In the genomic region with DNA sequence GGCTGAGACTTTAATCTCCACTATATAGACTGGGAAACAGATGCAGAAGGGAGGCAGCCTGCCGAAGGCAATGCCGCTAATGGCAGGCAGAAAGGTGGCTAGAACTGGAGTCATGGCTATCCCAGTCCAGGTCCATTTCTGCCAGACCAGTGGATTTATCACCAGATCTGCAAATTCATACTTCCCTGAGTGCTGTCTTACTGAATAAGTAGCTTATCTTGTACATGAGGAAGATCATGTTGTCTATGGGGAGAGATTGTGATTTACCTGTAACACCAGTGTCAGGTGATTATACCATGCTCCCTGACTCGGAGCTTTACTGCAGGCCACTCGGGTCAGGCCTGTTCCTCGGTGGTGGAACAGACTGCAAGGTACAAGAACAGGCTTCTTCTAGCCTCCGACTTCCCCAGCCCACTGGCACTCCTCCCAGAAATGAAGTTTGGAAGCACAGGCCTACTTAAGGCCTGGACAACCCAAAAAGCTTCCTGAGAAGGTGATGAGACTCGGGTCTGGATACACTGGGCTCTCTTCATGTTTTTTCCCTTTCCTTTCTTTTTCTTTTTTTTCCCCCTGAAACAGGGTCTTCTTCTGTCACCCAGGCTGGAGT, we compare ENCODE assay signal across 1 cellular context.
TF ChIP-seq lines count a peak whose summit lies in the region.

No MANE protein-coding gene starts in this region.

TF ChIP-seq in K562, 482 proteins besides CTCF, POLR2A, EP300 and RAD21 (continued from another document):
- TF ChIP-seq SAP30 (IDR thresholded peaks at IDR 0.05; ENCODE audit: borderline replicate concordance, insufficient read depth, low read depth, low read length, poor library complexity, severe bottlenecking) = no peak
- TF ChIP-seq, protein P1, sequence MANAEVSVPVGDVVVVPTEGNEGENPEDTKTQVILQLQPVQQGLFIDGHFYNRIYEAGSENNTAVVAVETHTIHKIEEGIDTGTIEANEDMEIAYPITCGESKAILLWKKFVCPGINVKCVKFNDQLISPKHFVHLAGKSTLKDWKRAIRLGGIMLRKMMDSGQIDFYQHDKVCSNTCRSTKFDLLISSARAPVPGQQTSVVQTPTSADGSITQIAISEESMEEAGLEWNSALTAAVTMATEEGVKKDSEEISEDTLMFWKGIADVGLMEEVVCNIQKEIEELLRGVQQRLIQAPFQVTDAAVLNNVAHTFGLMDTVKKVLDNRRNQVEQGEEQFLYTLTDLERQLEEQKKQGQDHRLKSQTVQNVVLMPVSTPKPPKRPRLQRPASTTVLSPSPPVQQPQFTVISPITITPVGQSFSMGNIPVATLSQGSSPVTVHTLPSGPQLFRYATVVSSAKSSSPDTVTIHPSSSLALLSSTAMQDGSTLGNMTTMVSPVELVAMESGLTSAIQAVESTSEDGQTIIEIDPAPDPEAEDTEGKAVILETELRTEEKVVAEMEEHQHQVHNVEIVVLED (CRISPR knock-in tag; IDR thresholded peaks at IDR 0.05) = 0 out of 2 replicates have a peak, but pooled peaks have one; percentile 29
- peak; percentile 55; the same call in 1 of the 2 replicates for TF ChIP-seq MECOM (CRISPR knock-in tag; IDR thresholded peaks at IDR 0.05)
- peak; percentile 36 for TF ChIP-seq MEIS2 (IDR thresholded peaks at IDR 0.05; ENCODE audit: partially characterized antibody)
- TF ChIP-seq ZNF253 (CRISPR knock-in tag; conservative IDR thresholded peaks at IDR 0.05) = no peak
- TF ChIP-seq DPF2 (IDR thresholded peaks at IDR 0.05) = peak; percentile 82
- TF ChIP-seq PURB (CRISPR knock-in tag; IDR thresholded peaks at IDR 0.05; ENCODE audit: low read depth) = no peak
- TF ChIP-seq KDM4B (IDR thresholded peaks at IDR 0.05; ENCODE audit: borderline replicate concordance in 2 of 2, low read depth in 1 of 2) = no peak
- TF ChIP-seq ZNF121 (CRISPR knock-in tag; conservative IDR thresholded peaks at IDR 0.05) = no peak
- TF ChIP-seq MYC (IDR thresholded peaks at IDR 0.05; ENCODE audit: low read depth, low read length) = 0 out of 2 replicates have a peak, but pooled peaks have one; percentile 24
- no peak for TF ChIP-seq MYC (CRISPR knock-in tag; IDR thresholded peaks at IDR 0.05; ENCODE audit: borderline replicate concordance, low read depth)
- no peak for TF ChIP-seq NELFE (IDR thresholded peaks at IDR 0.05; ENCODE audit: insufficient read depth, insufficient read length)
- TF ChIP-seq SMAD3 (CRISPR knock-in tag; conservative IDR thresholded peaks at IDR 0.05) = no peak
- TF ChIP-seq, protein P2, sequence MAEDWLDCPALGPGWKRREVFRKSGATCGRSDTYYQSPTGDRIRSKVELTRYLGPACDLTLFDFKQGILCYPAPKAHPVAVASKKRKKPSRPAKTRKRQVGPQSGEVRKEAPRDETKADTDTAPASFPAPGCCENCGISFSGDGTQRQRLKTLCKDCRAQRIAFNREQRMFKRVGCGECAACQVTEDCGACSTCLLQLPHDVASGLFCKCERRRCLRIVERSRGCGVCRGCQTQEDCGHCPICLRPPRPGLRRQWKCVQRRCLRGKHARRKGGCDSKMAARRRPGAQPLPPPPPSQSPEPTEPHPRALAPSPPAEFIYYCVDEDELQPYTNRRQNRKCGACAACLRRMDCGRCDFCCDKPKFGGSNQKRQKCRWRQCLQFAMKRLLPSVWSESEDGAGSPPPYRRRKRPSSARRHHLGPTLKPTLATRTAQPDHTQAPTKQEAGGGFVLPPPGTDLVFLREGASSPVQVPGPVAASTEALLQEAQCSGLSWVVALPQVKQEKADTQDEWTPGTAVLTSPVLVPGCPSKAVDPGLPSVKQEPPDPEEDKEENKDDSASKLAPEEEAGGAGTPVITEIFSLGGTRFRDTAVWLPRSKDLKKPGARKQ (CRISPR knock-in tag; IDR thresholded peaks at IDR 0.05) = no peak
- TF ChIP-seq, protein P3, sequence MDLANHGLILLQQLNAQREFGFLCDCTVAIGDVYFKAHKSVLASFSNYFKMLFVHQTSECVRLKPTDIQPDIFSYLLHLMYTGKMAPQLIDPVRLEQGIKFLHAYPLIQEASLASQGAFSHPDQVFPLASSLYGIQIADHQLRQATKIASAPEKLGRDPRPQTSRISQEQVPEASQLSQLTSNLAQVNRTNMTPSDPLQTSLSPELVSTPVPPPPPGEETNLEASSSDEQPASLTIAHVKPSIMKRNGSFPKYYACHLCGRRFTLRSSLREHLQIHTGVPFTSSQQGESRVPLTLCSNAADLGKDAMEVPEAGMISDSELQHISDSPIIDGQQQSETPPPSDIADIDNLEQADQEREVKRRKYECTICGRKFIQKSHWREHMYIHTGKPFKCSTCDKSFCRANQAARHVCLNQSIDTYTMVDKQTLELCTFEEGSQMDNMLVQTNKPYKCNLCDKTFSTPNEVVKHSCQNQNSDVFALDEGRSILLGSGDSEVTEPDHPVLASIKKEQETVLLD (IDR thresholded peaks at IDR 0.05) = peak; percentile 34; the same call in 1 of the 2 replicates
TF ChIP-seq in K562: peak in this region for 29.
